In genomic region chr17:78935419-78936323, GRCh38 we compare ENCODE assay signal across 9 cellular contexts. TPM values are rescaled to one million over a fixed set of nuclear protein-coding genes. Genes with fewer than 3 reads are reported as not detected.
DNase-seq lines count a peak whose midpoint lies in the region; TF ChIP-seq lines count a peak whose summit lies in the region.
"Had no signal": no experiment of that assay in that cellular context is flagged by ENCODE, and none has a peak within 500 bp of the region (broad histone marks: within the 10 kb centered on the region; RNA-seq: fewer than 3 reads in every experiment).

No MANE protein-coding gene starts in this region.

- H3K36me3 ChIP-seq in adrenal gland (replicated peaks in 1 of 2) (no peaks in the 10 kb centered on the region), hepatocyte (replicated peaks; ENCODE audit: insufficient read depth, low read depth) (no peaks in the 10 kb centered on the region), subcutaneous abdominal adipose tissue (ENCODE audit: control insufficient read depth in 5 of 5, insufficient read depth in 5 of 5, low read length in 5 of 5) (no peaks in the 10 kb centered on the region)

- H3K9ac ChIP-seq in subcutaneous abdominal adipose tissue (ENCODE audit: low read length in 5 of 5) = no peak overlapping the region

- 65 to 75% (median 70%) methylated on average over 27 to 33 of the region's 33 CpGs for WGBS in adrenal gland, 4 donors
- 51% methylated on average over 31 of the region's 33 CpGs for WGBS in hepatocyte (ENCODE audit: low lambda C conversion rate, missing lambda C conversion rate)

- peaks cover 15 to 28% of the 10 kb centered on the region in 2 donors for H3K4me1 ChIP-seq in adrenal gland (replicated peaks in 1 of 2)
- H3K4me1 ChIP-seq in hepatocyte (ENCODE audit: insufficient read depth) = peaks cover 33% of the 10 kb centered on the region
- H3K4me1 ChIP-seq in subcutaneous abdominal adipose tissue (ENCODE audit: control insufficient read depth in 5 of 5, insufficient read depth in 5 of 5, low read length in 5 of 5) = peaks cover 5 to 32% (median 26%) of the 10 kb centered on the region in 5 donors

- H2AFZ ChIP-seq in hepatocyte = no peak overlapping the region

- CTCF ChIA-PET in HEK293T (lab: Yijun Ruan, JAX) = interaction anchor here (0.5 kb wide), 1 partner anchor 124 kb away, joined by 5 read pairs; no protein-coding TSS in a partner anchor

- no peak for TF ChIP-seq POLR2A in adrenal gland (IDR thresholded peaks at IDR 0.05)

- DNase-seq in HEK293T (ENCODE audit: extremely low spot score) = peak; percentile 43
- DNase-seq in adrenal gland = peak; percentile 42 to 83 (median 69)
- DNase-seq in hepatocyte (ENCODE audit: low spot score) = peak; percentile 86
- no peak for DNase-seq in anterior cingulate cortex (lab: John Stamatoyannopoulos, UW)
- DNase-seq in HuH-7.5 (ENCODE audit: low spot score) = no peak
- DNase-seq in activated effector memory CD4-positive, alpha-beta T cell treated with anti-CD3 and anti-CD28 coated beads, Interleukin-2, amount 50 U/mL, for 16 hours = no peak
- no peak for DNase-seq in T-helper 9 cell
- DNase-seq: NCI-H1417 treated with DMSO at 0.1 percent for 48 hours had no signal

- H3K27me3 ChIP-seq in adrenal gland = no peaks in the 10 kb centered on the region
- no peaks in the 10 kb centered on the region for H3K27me3 ChIP-seq in hepatocyte
- peaks cover 0 to 2% (median 0%) of the 10 kb centered on the region in 5 donors for H3K27me3 ChIP-seq in subcutaneous abdominal adipose tissue (ENCODE audit: control insufficient read depth in 5 of 5, insufficient read depth in 4 of 5, low read length in 5 of 5)

- H3K4me3 ChIP-seq in adrenal gland (no peak overlapping the region), hepatocyte (no peak overlapping the region), subcutaneous abdominal adipose tissue (ENCODE audit: low read depth in 1 of 5, low read length in 5 of 5) (no peak overlapping the region)

- H4K20me1 ChIP-seq in hepatocyte (ENCODE audit: insufficient read depth, poor library complexity, severe bottlenecking) = no peaks in the 10 kb centered on the region

- peak overlapping the region in 2 of 5 donors; percentile 91 for H3K27ac ChIP-seq in adrenal gland
- H3K27ac ChIP-seq in hepatocyte = peak overlapping the region; percentile 96
- H3K27ac ChIP-seq in subcutaneous abdominal adipose tissue (ENCODE audit: low read depth, low read length) = peak overlapping the region; percentile 78

- H3K9me3 ChIP-seq in adrenal gland (replicated peaks in 1 of 3) = no peaks in the 10 kb centered on the region
- H3K9me3 ChIP-seq in hepatocyte (ENCODE audit: low read depth) = no peaks in the 10 kb centered on the region
- H3K9me3 ChIP-seq in subcutaneous abdominal adipose tissue (ENCODE audit: control insufficient read depth in 5 of 5, low read length in 5 of 5) = no peaks in the 10 kb centered on the region

- no peaks in the 10 kb centered on the region for H3K9me2 ChIP-seq in hepatocyte (replicated peaks; ENCODE audit: insufficient read depth)

- intact Hi-C loops in adrenal gland (cut with DNase I) = no loop called here

- H3K4me2 ChIP-seq in hepatocyte = peak overlapping the region; percentile 59

- no peaks in the 10 kb centered on the region for H3K79me2 ChIP-seq in hepatocyte

- POLR2A ChIA-PET in HEK293T (lab: Yijun Ruan, JAX) = no interaction called here

- TF ChIP-seq CTCF in adrenal gland (IDR thresholded peaks at IDR 0.05) (no peak), hepatocyte (IDR thresholded peaks at IDR 0.05; ENCODE audit: poor library complexity) (no peak)

TF ChIP-seq in HEK293T, 16 proteins besides CTCF, POLR2A, EP300 and RAD21:
- 0 out of 2 replicates have a peak, but pooled peaks have one; percentile 20 for TF ChIP-seq L3MBTL2 (conservative IDR thresholded peaks at IDR 0.05)
- TF ChIP-seq LEF1 (IDR thresholded peaks at IDR 0.05; ENCODE audit: borderline replicate concordance) = no peak
- TF ChIP-seq BHLHE40 (IDR thresholded peaks at IDR 0.05; ENCODE audit: borderline replicate concordance) = no peak
- no peak for TF ChIP-seq TARDBP (IDR thresholded peaks at IDR 0.05)
TF ChIP-seq in HEK293T: peak in this region for 1.

RNA-seq across cellular contexts. Expression of gene TIMP2, which starts 10.5 kb away (rescaled TPM):
- total RNA-seq in adrenal gland (100 to 1,000 TPM; 112 to 275 (median 219) TPM), hepatocyte (54.7 and 63.3 TPM in 2 replicates)
- polyA plus RNA-seq in adrenal gland (100 to 1,000 TPM in 1 of 3 donors, 10 to 100 TPM in 2; 50.8 to 153 (median 55.9) TPM), hepatocyte (20.9 and 23.3 TPM in 2 replicates)

RNA-seq across cellular contexts. Expression of gene CEP295NL, which starts 32.7 kb away (rescaled TPM):
- total RNA-seq in adrenal gland (1 to 10 TPM in 5 of 8 donors, under 1 TPM in 3; 0.18 to 5.1 (median 1.5) TPM), hepatocyte (0.44 and 0.97 TPM in 2 replicates)
- polyA plus RNA-seq in adrenal gland (1 to 10 TPM in 1 of 3 donors, under 1 TPM in 2; 0.07 to 3.7 (median 0.13) TPM), hepatocyte (0.17 and 0.91 TPM in 2 replicates)

RNA-seq across cellular contexts. Expression of gene LGALS3BP, which starts 44.1 kb away (rescaled TPM):
- 1,000 to 10,000 TPM in 2 of 8 donors, 100 to 1,000 TPM in 6; 449 to 1,588 (median 791) TPM for total RNA-seq in adrenal gland
- 100 to 1,000 TPM; 266 to 499 (median 286) TPM for polyA plus RNA-seq in adrenal gland
- total RNA-seq in hepatocyte = 224 and 305 TPM in 2 replicates
- 787 and 811 TPM in 2 replicates for polyA plus RNA-seq in hepatocyte

Comparison
In these comparisons a context has a peak if more than half of its experiments do, and no peak if none do; other contexts are left out.
1. DNase-seq: peak in HEK293T (single experiment), adrenal gland (7 of 7) and hepatocyte (single experiment); none in anterior cingulate cortex (0 of 58), HuH-7.5 (single experiment), activated effector memory CD4-positive, alpha-beta T cell treated with anti-CD3 and anti-CD28 coated beads, Interleukin-2, amount 50 U/mL, for 16 hours (single experiment) and T-helper 9 cell (single experiment).